In the genomic region with DNA sequence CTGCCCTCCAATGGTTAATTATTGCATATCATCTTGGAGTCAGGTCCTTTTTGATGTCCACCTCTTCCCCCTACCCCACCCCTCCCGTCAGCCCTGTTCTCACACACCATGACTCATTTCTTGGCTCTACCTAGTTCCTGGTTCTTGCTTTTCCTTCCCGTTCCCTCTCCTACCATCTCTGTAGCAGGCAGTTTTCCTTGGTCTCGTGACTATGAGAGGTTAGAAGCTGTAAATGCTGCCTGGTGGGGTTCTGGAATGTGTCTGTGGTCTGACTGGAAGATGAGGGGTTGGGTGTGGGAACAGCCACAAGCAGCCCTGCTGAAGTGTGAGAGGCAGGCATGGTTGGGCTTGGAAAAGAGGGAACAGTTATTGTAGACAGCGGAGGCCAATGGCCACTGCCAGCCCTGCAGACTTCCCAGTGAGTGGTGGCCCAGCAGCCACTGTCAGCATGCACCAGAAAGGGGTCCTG, we compare ENCODE assay signal across 8 cellular contexts. TPM values are rescaled to one million over a fixed set of nuclear protein-coding genes. Genes with fewer than 3 reads are reported as not detected.
DNase-seq lines count a peak whose midpoint lies in the region; ATAC-seq and TF ChIP-seq lines count a peak whose summit lies in the region.

No MANE protein-coding gene starts in this region.

- no peaks in the 10 kb centered on the region for H3K9me3 Mint-ChIP-seq in neural crest cell

- TF ChIP-seq CTCF in RWPE1 (conservative IDR thresholded peaks at IDR 0.05; ENCODE audit: low read depth) (no peak), epithelial cell of esophagus (IDR thresholded peaks at IDR 0.05; ENCODE audit: insufficient read depth, low read depth, low read length, missing control alignments) (no peak), neural crest cell (conservative IDR thresholded peaks at IDR 0.05) (no peak), GM20000 (IDR thresholded peaks at IDR 0.05; ENCODE audit: extremely low read depth, missing control alignments) (no peak)

- DNase-seq in GM04503 (ENCODE audit: low read depth) = peak; percentile 99
- DNase-seq in RWPE1 (ENCODE audit: low spot score) = peak; percentile 98
- peak; percentile 93 for DNase-seq in epithelial cell of esophagus (ENCODE audit: low read depth)
- DNase-seq in neural crest cell (ENCODE audit: low read depth, low spot score) = no peak
- no peak for DNase-seq in NCI-H2171 (lab: John Stamatoyannopoulos, UW)
- no peak for DNase-seq in GM20000 (ENCODE audit: low spot score)
- DNase-seq in OCI-M2 (lab: John Stamatoyannopoulos, UW; ENCODE audit: unreplicated experiment) = no peak

- no peak overlapping the region for H3K4me3 Mint-ChIP-seq in neural crest cell

- peak overlapping the region; percentile 79 for H3K27ac Mint-ChIP-seq in neural crest cell (ENCODE audit: unreplicated experiment)

- H3K4me3 ChIP-seq in epithelial cell of esophagus (ENCODE audit: low read length) = no peak overlapping the region

- no peaks in the 10 kb centered on the region for H3K4me1 Mint-ChIP-seq in neural crest cell

- H3K36me3 Mint-ChIP-seq in neural crest cell (ENCODE audit: low read depth) = no peaks in the 10 kb centered on the region

- CTCF ChIA-PET in RWPE1 (lab: Yijun Ruan, JAX) = interaction anchor here (0.5 to 3.1 kb wide), 13 partner anchors 22 to 432 kb away, joined by 3 to 21 read pairs (median 7); a partner anchor contains a TSS

- POLR2A ChIA-PET in RWPE1 (lab: Yijun Ruan, JAX; ENCODE audit: low non-redundant PET) = no interaction called here

- H3K27me3 Mint-ChIP-seq in neural crest cell (ENCODE audit: low read depth) = no peaks in the 10 kb centered on the region

- peak overlapping the region; percentile 96 for H3K27ac ChIP-seq in RWPE1

- no peak for ATAC-seq in HG02623 (IDR thresholded peaks at IDR 0.05; ENCODE audit: unreplicated experiment)

RNA-seq across cellular contexts. Expression of a gene that starts 18.2 kb away (rescaled TPM):
- total RNA-seq in neural crest cell = 5.6 and 6.4 TPM in 2 replicates

Comparison
In these comparisons a context has a peak if more than half of its experiments do, and no peak if none do; other contexts are left out.
1. DNase-seq: peak in GM04503 (single experiment), RWPE1 (single experiment) and epithelial cell of esophagus (single experiment); none in neural crest cell (single experiment), NCI-H2171 (single experiment), GM20000 (single experiment) and OCI-M2 (single experiment).